Comparison of ENCODE assay signal across 17 cellular contexts in the genomic region with DNA sequence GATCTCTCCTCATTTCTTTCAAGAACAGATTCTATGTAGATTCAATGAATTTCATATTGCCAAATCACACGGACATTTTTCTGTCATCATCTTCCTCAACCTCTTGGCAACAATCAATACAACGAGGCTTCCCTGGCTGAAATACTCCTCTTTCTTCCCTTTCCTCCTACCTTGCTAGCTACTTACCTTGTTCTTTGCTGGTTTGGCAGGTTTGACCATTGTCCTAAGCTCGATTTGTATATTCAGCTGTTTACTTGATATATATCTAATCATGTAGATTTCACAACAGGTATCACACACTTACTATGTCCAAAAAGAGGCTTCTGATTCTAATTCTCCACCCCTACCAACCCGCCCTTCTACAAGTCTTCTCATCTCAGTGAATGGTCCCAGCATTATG. TPM values are rescaled to one million over a fixed set of nuclear protein-coding genes. Genes with fewer than 3 reads are reported as not detected.
A peak's percentile ranks its signal among the peaks of the same experiment; 100 is the strongest.
DNase-seq lines count a peak whose midpoint lies in the region; ATAC-seq, FAIRE-seq and TF ChIP-seq lines count a peak whose summit lies in the region.
"Had no signal": no experiment of that assay in that cellular context is flagged by ENCODE, and none has a peak within 500 bp of the region (broad histone marks: within the 10 kb centered on the region; RNA-seq: fewer than 3 reads in every experiment).

No MANE protein-coding gene starts in this region.

- no peak for ATAC-seq in activated naive CD4-positive, alpha-beta T cell treated with anti-CD3 and anti-CD28 coated beads, Interleukin-2, amount 50 U/mL, for 72 hours

- H3K27ac Mint-ChIP-seq in activated naive CD4-positive, alpha-beta T cell treated with anti-CD3 and anti-CD28 coated beads, Interleukin-2, amount 50 U/mL, for 24 hours: peak overlapping the region; percentile 52
- peak overlapping the region in 1 of 2 donors; percentile 1 for H3K27ac Mint-ChIP-seq in activated naive CD4-positive, alpha-beta T cell treated with anti-CD3 and anti-CD28 coated beads, Interleukin-2, amount 50 U/mL, for 72 hours

- H3K27me3 Mint-ChIP-seq in activated naive CD4-positive, alpha-beta T cell treated with anti-CD3 and anti-CD28 coated beads, Interleukin-2, amount 50 U/mL, for 24 hours: no peaks in the 10 kb centered on the region

- no peak for TF ChIP-seq CTCF in LNCaP clone FGC (IDR thresholded peaks at IDR 0.05; ENCODE audit: control insufficient read depth, extremely low read depth, insufficient read depth)
- TF ChIP-seq CTCF in keratinocyte (optimal IDR thresholded peaks at IDR 0.05 in 1 of 3, IDR thresholded peaks at IDR 0.05 in 1 of 3, conservative IDR thresholded peaks at IDR 0.05 in 1 of 3; ENCODE audit: extremely low read depth in 1 of 3, insufficient read depth in 2 of 3, low read length in 3 of 3): no peak

- H3K79me2 ChIP-seq in keratinocyte (ENCODE audit: control insufficient read depth, insufficient read depth, low read length): no peaks in the 10 kb centered on the region

- no peaks in the 10 kb centered on the region for H3K9me3 ChIP-seq in keratinocyte (ENCODE audit: control insufficient read depth, low read depth, low read length)
- no peaks in the 10 kb centered on the region for H3K9me3 ChIP-seq in HAP-1
- H3K9me3 ChIP-seq: A549, Caco-2 had no signal

- H3K27me3 ChIP-seq in keratinocyte (ENCODE audit: control insufficient read depth, extremely low read depth, insufficient read depth, low read length) (no peaks in the 10 kb centered on the region), HAP-1 (ENCODE audit: low read depth) (no peaks in the 10 kb centered on the region)

- no peak for DNase-seq in activated naive CD4-positive, alpha-beta T cell treated with anti-CD3 and anti-CD28 coated beads, Interleukin-2, amount 50 U/mL, for 72 hours (ENCODE audit: low spot score in 2 of 2)
- DNase-seq in LNCaP clone FGC (ENCODE audit: low read depth) (peak; percentile 72), keratinocyte (ENCODE audit: low read depth, low spot score) (no peak), AG08395 (ENCODE audit: low spot score) (no peak), NCI-H2196 treated with DMSO at 0.1 percent for 48 hours (lab: John Stamatoyannopoulos, UW; ENCODE audit: unreplicated experiment) (no peak), HAP-1 (ENCODE audit: low spot score in 2 of 2) (no peak)
- DNase-seq: 8988T; C1 segment of cervical spinal cord; Caco-2; CD8-positive, alpha-beta T cell; DMS153; DND-41; GOT3 had no signal

- no peak overlapping the region for H3K27ac ChIP-seq in keratinocyte (ENCODE audit: control insufficient read depth, insufficient read depth, low read length)
- H3K27ac ChIP-seq: A549 had no signal

- H3K4me1 ChIP-seq in keratinocyte (ENCODE audit: control insufficient read depth, extremely low read depth, insufficient read depth, low read length): peaks cover 26% of the 10 kb centered on the region
- H3K4me1 ChIP-seq in HAP-1: peaks cover 5% of the 10 kb centered on the region; the same call in 1 of the 2 replicates
- H3K4me1 ChIP-seq: A549, Caco-2 had no signal

- no peak overlapping the region for H3K9ac ChIP-seq in keratinocyte (ENCODE audit: control insufficient read depth, extremely low read depth, insufficient read depth, low read length)

- in situ Hi-C loops in HAP-1 (cut with MboI; ENCODE audit: low sequenced_read_pairs): loop anchor here (25.0 kb wide), 1 partner anchor 443 kb away; no protein-coding TSS in a partner anchor

- FAIRE-seq in keratinocyte (lab: Jason Lieb, UNC): peak; percentile 34
- FAIRE-seq: A549, GM12892, H54 had no signal

- peaks cover 7% of the 10 kb centered on the region for H3K36me3 Mint-ChIP-seq in activated naive CD4-positive, alpha-beta T cell treated with anti-CD3 and anti-CD28 coated beads, Interleukin-2, amount 50 U/mL, for 24 hours
- H3K36me3 Mint-ChIP-seq in activated naive CD4-positive, alpha-beta T cell treated with anti-CD3 and anti-CD28 coated beads, Interleukin-2, amount 50 U/mL, for 72 hours: peaks cover 0 to 6% of the 10 kb centered on the region in 2 donors

- H3K4me3 ChIP-seq in LNCaP clone FGC (ENCODE audit: low read depth, low read length) (peak overlapping the region; percentile 21; the same call in 1 of the 2 replicates), keratinocyte (ENCODE audit: control insufficient read depth in 2 of 3, extremely low read depth in 1 of 3, insufficient read depth in 2 of 3, low read depth in 1 of 3, low read length in 3 of 3) (no peak overlapping the region), HAP-1 (no peak overlapping the region)
- H3K4me3 ChIP-seq: A549 had no signal

- H3K9me1 ChIP-seq in keratinocyte (ENCODE audit: control insufficient read depth, extremely low read depth, insufficient read depth, low read length): no peaks in the 10 kb centered on the region

- H3K36me3 ChIP-seq in keratinocyte (ENCODE audit: control insufficient read depth in 2 of 2, extremely low read depth in 1 of 2, insufficient read depth in 2 of 2, low read length in 2 of 2) (peaks cover 1 to 3% of the 10 kb centered on the region in 2 experiments), HAP-1 (replicated peaks) (no peaks in the 10 kb centered on the region; the same call in 1 of the 2 replicates)

- no peak overlapping the region for H3K4me3 Mint-ChIP-seq in activated naive CD4-positive, alpha-beta T cell treated with anti-CD3 and anti-CD28 coated beads, Interleukin-2, amount 50 U/mL, for 24 hours
- H3K4me3 Mint-ChIP-seq: CD8-positive, alpha-beta T cell had no signal

- no peak overlapping the region for H2AFZ ChIP-seq in keratinocyte (ENCODE audit: control insufficient read depth, low read length)

- H4K20me1 ChIP-seq in keratinocyte (ENCODE audit: control insufficient read depth, extremely low read depth, insufficient read depth, low read length): no peaks in the 10 kb centered on the region

- no peak overlapping the region for H3K4me2 ChIP-seq in keratinocyte (ENCODE audit: control insufficient read depth, extremely low read depth, insufficient read depth, low read depth, low read length)
- H3K4me2 ChIP-seq: A549 had no signal

- dilution Hi-C loops in keratinocyte (cut with MboI; ENCODE audit: extremely low pct_ligation_motif_present, low sequenced_read_pairs): no loop called here

- H3K9me3 Mint-ChIP-seq in activated naive CD4-positive, alpha-beta T cell treated with anti-CD3 and anti-CD28 coated beads, Interleukin-2, amount 50 U/mL, for 24 hours: no peaks in the 10 kb centered on the region
- H3K9me3 Mint-ChIP-seq in activated naive CD4-positive, alpha-beta T cell treated with anti-CD3 and anti-CD28 coated beads, Interleukin-2, amount 50 U/mL, for 72 hours: no peaks in the 10 kb centered on the region
- H3K9me3 Mint-ChIP-seq: CD8-positive, alpha-beta T cell had no signal

- H3K4me1 Mint-ChIP-seq in activated naive CD4-positive, alpha-beta T cell treated with anti-CD3 and anti-CD28 coated beads, Interleukin-2, amount 50 U/mL, for 24 hours: peaks cover 81% of the 10 kb centered on the region

RNA-seq across cellular contexts. Expression of gene NDUFA12, which starts 23.6 kb away (rescaled TPM):
- total RNA-seq in activated naive CD4-positive, alpha-beta T cell treated with anti-CD3 and anti-CD28 coated beads, Interleukin-2, amount 50 U/mL, for 72 hours: 100 to 1,000 TPM; 138 to 141 TPM
- 151 to 215 TPM (median 152 TPM) in 3 replicates for polyA plus RNA-seq in keratinocyte
- polyA plus RNA-seq in keratinocyte (2011; ENCODE audit: low read depth): 140 TPM
- polyA plus RNA-seq in keratinocyte (2011; cell fraction: cytosol; rRNA removed): 160 and 281 TPM in 2 replicates
- 89.2 and 116 TPM in 2 replicates for polyA plus RNA-seq in keratinocyte (2011; cell fraction: nucleus; rRNA removed)
- polyA plus RNA-seq in keratinocyte (2012; ENCODE audit: low replicate concordance): 166 and 187 TPM in 2 replicates
- polyA minus RNA-seq in keratinocyte: 17.7 to 79.7 TPM (median 45.5 TPM) in 3 replicates
- 81.7 TPM for polyA minus RNA-seq in keratinocyte (2011; cell fraction: cytosol; rRNA and poly(A)+ RNA removed)
- 17.0 and 24.4 TPM in 2 replicates for polyA minus RNA-seq in keratinocyte (2011; cell fraction: nucleus; rRNA and poly(A)+ RNA removed)
